In the genomic region with DNA sequence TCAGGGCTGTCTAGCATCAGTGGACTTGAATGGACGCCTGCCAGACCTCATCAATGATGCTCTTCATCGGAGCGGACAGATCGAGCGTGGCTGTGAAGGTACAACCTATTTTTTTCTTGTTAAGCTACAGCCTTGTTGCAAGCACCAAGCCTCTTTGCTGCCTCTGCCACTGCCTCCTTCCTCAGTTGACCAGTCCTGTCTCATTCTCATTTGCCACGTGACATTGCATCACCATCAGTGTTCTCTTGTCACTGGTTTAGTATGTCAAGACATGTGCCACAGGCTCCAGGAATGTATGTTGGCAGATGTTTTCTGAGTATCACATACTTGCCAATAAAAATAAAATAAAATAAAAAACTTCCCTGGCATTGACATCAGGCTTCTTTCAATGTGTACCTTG, we compare ENCODE assay signal across 2 cellular contexts.
TF ChIP-seq lines count a peak whose summit lies in the region.

No MANE protein-coding gene starts in this region.

TF ChIP-seq in IMR-90, 13 proteins besides CTCF, POLR2A, EP300 and RAD21:
- TF ChIP-seq FOS (IDR thresholded peaks at IDR 0.05; ENCODE audit: low read depth, low read length) (no peak), CEBPB (IDR thresholded peaks at IDR 0.05; ENCODE audit: low read depth, low read length) (peak; percentile 64; the same call in 1 of the 2 replicates), MAFK (IDR thresholded peaks at IDR 0.05; ENCODE audit: low read depth, low read length) (no peak), NFE2L2 (IDR thresholded peaks at IDR 0.05; ENCODE audit: low read depth, low read length) (no peak)

TF ChIP-seq in endothelial cell of umbilical vein, 7 proteins besides CTCF, POLR2A, EP300 and RAD21:
- no peak for TF ChIP-seq POLR2AphosphoS5 (IDR thresholded peaks at IDR 0.05; ENCODE audit: insufficient read depth, low read depth, low read length)
- TF ChIP-seq GATA2 (IDR thresholded peaks at IDR 0.05; ENCODE audit: insufficient read depth, insufficient read length, low read depth, low read length) = peak; percentile 2
TF ChIP-seq in endothelial cell of umbilical vein: peak in this region for 1.
